In genomic region chr16:16988963-16989362, GRCh38 we compare ENCODE assay signal across 22 cellular contexts.
DNase-seq lines count a peak whose midpoint lies in the region; ATAC-seq, FAIRE-seq and TF ChIP-seq lines count a peak whose summit lies in the region.
"Had no signal": no experiment of that assay in that cellular context is flagged by ENCODE, and none has a peak within 500 bp of the region (broad histone marks: within the 10 kb centered on the region; RNA-seq: fewer than 3 reads in every experiment).

No MANE protein-coding gene starts in this region.

- peak overlapping the region in 2 of 6 donors; percentile 5 to 11 for H3K27ac Mint-ChIP-seq in naive B cell
- H3K27ac Mint-ChIP-seq: CD8-positive, alpha-beta T cell had no signal

- no peaks in the 10 kb centered on the region for H3K36me3 Mint-ChIP-seq in naive B cell
- H3K36me3 Mint-ChIP-seq: CD8-positive, alpha-beta T cell; IgD-negative memory B cell had no signal

- peaks cover 17 to 42% (median 22%) of the 10 kb centered on the region in 3 donors for H3K4me1 Mint-ChIP-seq in naive B cell

- TF ChIP-seq CTCF in GM12865 (IDR thresholded peaks at IDR 0.05; ENCODE audit: insufficient read depth, low read depth, low read length, missing control alignments), result no peak

- FAIRE-seq in GM19239 (lab: Jason Lieb, UNC), result peak; percentile 48
- FAIRE-seq: A549, D721Med had no signal

- no peaks in the 10 kb centered on the region for H3K27me3 Mint-ChIP-seq in naive B cell

- peaks cover 0 to 5% (median 3%) of the 10 kb centered on the region in 7 donors for H3K9me3 Mint-ChIP-seq in naive B cell

- H3K4me3 Mint-ChIP-seq in naive B cell, result peak overlapping the region in 1 of 8 donors; percentile 69
- H3K4me3 Mint-ChIP-seq: CD8-positive, alpha-beta T cell; IgD-negative memory B cell had no signal

- H3K4me3 ChIP-seq in GM12865 (ENCODE audit: low read depth, low read length), result no peak overlapping the region
- H3K4me3 ChIP-seq: A549, BLaER1, PC-9 had no signal

- DNase-seq in GM12865 (ENCODE audit: low read depth) (peak; percentile 37), GM19239 (ENCODE audit: insufficient read length, low spot score) (no peak), naive B cell (no peak), medulla oblongata (ENCODE audit: extremely low spot score) (no peak)
- DNase-seq: CD8-positive, alpha-beta T cell; DMS79; Karpas-422; NCI-H1417 treated with DMSO at 0.1 percent for 48 hours; NCI-H1930; NCI-H345; NCI-H524 treated with DMSO at 0.1 percent for 48 hours; PC-9; SIG-M5; T-helper 1 cell had no signal

- ATAC-seq in HG02623 (IDR thresholded peaks at IDR 0.05; ENCODE audit: unreplicated experiment) (peak; percentile 58), naive B cell (ENCODE audit: low read depth in 2 of 2) (peak; percentile 52 to 65), HG03521 (IDR thresholded peaks at IDR 0.05; ENCODE audit: unreplicated experiment) (no peak), GM21390 (IDR thresholded peaks at IDR 0.05; ENCODE audit: unreplicated experiment) (no peak), HG02588 (IDR thresholded peaks at IDR 0.05; ENCODE audit: unreplicated experiment) (no peak)
- ATAC-seq: A549; CD8-positive, alpha-beta T cell had no signal

Comparison
In these comparisons a context has a peak if more than half of its experiments do, and no peak if none do; other contexts are left out.
1. ATAC-seq: peak in HG02623 (single experiment) and naive B cell (2 of 2); none in HG03521 (single experiment), GM21390 (single experiment) and HG02588 (single experiment).